Comparison of ENCODE assay signal across 2 cellular contexts in the genomic region with DNA sequence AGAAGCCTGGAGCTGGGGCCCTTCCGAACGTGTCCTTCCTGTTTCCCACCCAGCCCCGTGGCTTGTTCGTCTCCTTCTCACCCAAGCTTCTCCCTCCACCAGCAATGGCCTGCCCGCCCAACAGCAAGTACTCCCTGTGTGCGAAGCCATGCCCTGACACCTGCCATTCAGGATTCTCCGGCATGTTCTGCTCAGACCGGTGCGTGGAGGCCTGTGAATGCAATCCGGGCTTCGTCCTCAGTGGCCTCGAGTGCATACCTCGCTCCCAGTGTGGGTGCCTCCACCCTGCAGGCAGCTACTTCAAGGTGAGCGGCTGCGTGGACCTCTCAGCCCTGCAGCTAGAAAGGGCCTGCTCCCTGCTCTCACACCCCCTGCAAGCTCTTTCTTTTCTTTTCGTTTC.
TF ChIP-seq lines count a peak whose summit lies in the region.

No MANE protein-coding gene starts in this region.

TF ChIP-seq in H1, 55 proteins besides CTCF, POLR2A, EP300 and RAD21:
- TF ChIP-seq NRF1 (IDR thresholded peaks at IDR 0.05; ENCODE audit: low read depth, low read length) (no peak), CTBP2 (IDR thresholded peaks at IDR 0.05; ENCODE audit: borderline replicate concordance, insufficient read depth, insufficient read length, low read length) (no peak), RFX5 (IDR thresholded peaks at IDR 0.05; ENCODE audit: borderline replicate concordance, low read depth, low read length) (no peak), YY1 (IDR thresholded peaks at IDR 0.05; ENCODE audit: low read depth, low read length) (no peak), KDM1A (IDR thresholded peaks at IDR 0.05; ENCODE audit: borderline replicate concordance, low read length) (no peak), MAFK (IDR thresholded peaks at IDR 0.05; ENCODE audit: low read depth, low read length) (no peak), RBBP5 (IDR thresholded peaks at IDR 0.05; ENCODE audit: borderline replicate concordance, low read depth, low read length) (no peak), POLR2AphosphoS5 (IDR thresholded peaks at IDR 0.05; ENCODE audit: low read depth, low read length) (no peak), PHF8 (conservative IDR thresholded peaks at IDR 0.05; ENCODE audit: low read depth, low read length) (no peak)
- TF ChIP-seq, protein P1, sequence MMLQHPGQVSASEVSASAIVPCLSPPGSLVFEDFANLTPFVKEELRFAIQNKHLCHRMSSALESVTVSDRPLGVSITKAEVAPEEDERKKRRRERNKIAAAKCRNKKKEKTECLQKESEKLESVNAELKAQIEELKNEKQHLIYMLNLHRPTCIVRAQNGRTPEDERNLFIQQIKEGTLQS (IDR thresholded peaks at IDR 0.05; ENCODE audit: insufficient read depth, low read depth, low read length): no peak
- TF ChIP-seq, protein P2, sequence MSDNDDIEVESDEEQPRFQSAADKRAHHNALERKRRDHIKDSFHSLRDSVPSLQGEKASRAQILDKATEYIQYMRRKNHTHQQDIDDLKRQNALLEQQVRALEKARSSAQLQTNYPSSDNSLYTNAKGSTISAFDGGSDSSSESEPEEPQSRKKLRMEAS (IDR thresholded peaks at IDR 0.05): no peak
- TF ChIP-seq, protein P3, sequence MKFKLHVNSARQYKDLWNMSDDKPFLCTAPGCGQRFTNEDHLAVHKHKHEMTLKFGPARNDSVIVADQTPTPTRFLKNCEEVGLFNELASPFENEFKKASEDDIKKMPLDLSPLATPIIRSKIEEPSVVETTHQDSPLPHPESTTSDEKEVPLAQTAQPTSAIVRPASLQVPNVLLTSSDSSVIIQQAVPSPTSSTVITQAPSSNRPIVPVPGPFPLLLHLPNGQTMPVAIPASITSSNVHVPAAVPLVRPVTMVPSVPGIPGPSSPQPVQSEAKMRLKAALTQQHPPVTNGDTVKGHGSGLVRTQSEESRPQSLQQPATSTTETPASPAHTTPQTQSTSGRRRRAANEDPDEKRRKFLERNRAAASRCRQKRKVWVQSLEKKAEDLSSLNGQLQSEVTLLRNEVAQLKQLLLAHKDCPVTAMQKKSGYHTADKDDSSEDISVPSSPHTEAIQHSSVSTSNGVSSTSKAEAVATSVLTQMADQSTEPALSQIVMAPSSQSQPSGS (IDR thresholded peaks at IDR 0.05; ENCODE audit: low read length): no peak

TF ChIP-seq in SK-N-SH, 30 proteins besides CTCF, POLR2A, EP300 and RAD21:
- TF ChIP-seq GATA2 (CRISPR knock-in tag; IDR thresholded peaks at IDR 0.05) (no peak), RCOR1 (IDR thresholded peaks at IDR 0.05; ENCODE audit: low read length) (no peak), SIN3A (IDR thresholded peaks at IDR 0.05; ENCODE audit: borderline replicate concordance, low read depth, low read length) (no peak), FOXM1 (IDR thresholded peaks at IDR 0.05; ENCODE audit: low read depth) (no peak), FOXJ3 (CRISPR knock-in tag; IDR thresholded peaks at IDR 0.05) (no peak), TCF12 (IDR thresholded peaks at IDR 0.05) (no peak), FOSL2 (IDR thresholded peaks at IDR 0.05; ENCODE audit: borderline replicate concordance, low read depth) (no peak), ELF1 (IDR thresholded peaks at IDR 0.05) (no peak), PBX3 (IDR thresholded peaks at IDR 0.05) (no peak), GABPA (IDR thresholded peaks at IDR 0.05; ENCODE audit: low read depth) (no peak), YY1 (IDR thresholded peaks at IDR 0.05; ENCODE audit: low read depth) (no peak), EZH2phosphoT487 (IDR thresholded peaks at IDR 0.05; ENCODE audit: borderline replicate concordance, low read depth) (no peak), SMC3 (IDR thresholded peaks at IDR 0.05; ENCODE audit: low read depth, low read length) (no peak), NFIC (IDR thresholded peaks at IDR 0.05; ENCODE audit: borderline replicate concordance) (no peak)
- TF ChIP-seq, protein P4, sequence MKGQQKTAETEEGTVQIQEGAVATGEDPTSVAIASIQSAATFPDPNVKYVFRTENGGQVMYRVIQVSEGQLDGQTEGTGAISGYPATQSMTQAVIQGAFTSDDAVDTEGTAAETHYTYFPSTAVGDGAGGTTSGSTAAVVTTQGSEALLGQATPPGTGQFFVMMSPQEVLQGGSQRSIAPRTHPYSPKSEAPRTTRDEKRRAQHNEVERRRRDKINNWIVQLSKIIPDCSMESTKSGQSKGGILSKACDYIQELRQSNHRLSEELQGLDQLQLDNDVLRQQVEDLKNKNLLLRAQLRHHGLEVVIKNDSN (IDR thresholded peaks at IDR 0.05; ENCODE audit: borderline replicate concordance, low read depth): no peak
- TF ChIP-seq, protein P5, sequence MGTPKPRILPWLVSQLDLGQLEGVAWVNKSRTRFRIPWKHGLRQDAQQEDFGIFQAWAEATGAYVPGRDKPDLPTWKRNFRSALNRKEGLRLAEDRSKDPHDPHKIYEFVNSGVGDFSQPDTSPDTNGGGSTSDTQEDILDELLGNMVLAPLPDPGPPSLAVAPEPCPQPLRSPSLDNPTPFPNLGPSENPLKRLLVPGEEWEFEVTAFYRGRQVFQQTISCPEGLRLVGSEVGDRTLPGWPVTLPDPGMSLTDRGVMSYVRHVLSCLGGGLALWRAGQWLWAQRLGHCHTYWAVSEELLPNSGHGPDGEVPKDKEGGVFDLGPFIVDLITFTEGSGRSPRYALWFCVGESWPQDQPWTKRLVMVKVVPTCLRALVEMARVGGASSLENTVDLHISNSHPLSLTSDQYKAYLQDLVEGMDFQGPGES (IDR thresholded peaks at IDR 0.05; ENCODE audit: low read depth, low read length): no peak
TF ChIP-seq in SK-N-SH: peak in this region for 0.
